In genomic region chr20:24661255-24661654, GRCh38 we compare ENCODE assay signal across 26 cellular contexts.
"Had no signal": no experiment of that assay in that cellular context is flagged by ENCODE, and none has a peak within 500 bp of the region (broad histone marks: within the 10 kb centered on the region; RNA-seq: fewer than 3 reads in every experiment).

No MANE protein-coding gene starts in this region.

- H3K27me3 ChIP-seq: stomach, suprapubic skin, testis, thyroid gland, tibial artery, tibial nerve, transverse colon, upper lobe of left lung, upper lobe of right lung, uterus, vagina had no signal

- H3K4me1 ChIP-seq: suprapubic skin, testis, thyroid gland, tibial nerve, transverse colon, upper lobe of left lung, upper lobe of right lung, uterus had no signal

- H3K9me3 ChIP-seq: stomach, suprapubic skin, testis, thoracic aorta, thyroid gland, tibial artery, transverse colon, upper lobe of left lung, upper lobe of right lung, uterus, vagina had no signal

- H3K27ac ChIP-seq: stomach, suprapubic skin, testis, thoracic aorta, thyroid gland, tibial artery, tibial nerve, transverse colon, upper lobe of left lung, upper lobe of right lung, uterus, vagina had no signal

- H3K36me3 ChIP-seq: stomach, suprapubic skin, thoracic aorta, thyroid gland, tibial artery, tibial nerve, transverse colon, upper lobe of left lung, upper lobe of right lung, uterus, vagina had no signal

- H3K4me3 ChIP-seq: stomach, suprapubic skin, testis, thoracic aorta, thyroid gland, tibial artery, tibial nerve, transverse colon, upper lobe of left lung, upper lobe of right lung, uterus, vagina had no signal

- DNase-seq: stimulated activated CD4-positive, alpha-beta T cell treated with anti-CD3 and anti-CD28 coated beads, Interleukin-2, amount 100 ng/mL, for 48 hours; stimulated activated CD4-positive, alpha-beta T cell treated with anti-CD3 and anti-CD28 coated beads, Interleukin-4, amount 100 ng/mL, for 1 hour; stimulated activated CD4-positive, alpha-beta T cell treated with anti-CD3 and anti-CD28 coated beads, Interleukin-4, amount 100 ng/mL, for 24 hours; stimulated activated CD4-positive, alpha-beta T cell treated with anti-CD3 and anti-CD28 coated beads, Interleukin-4, amount 100 ng/mL, for 4 hours; stimulated activated CD8-positive, alpha-beta memory T cell treated with anti-CD3 and anti-CD28 coated beads, Interleukin-4, amount 100 ng/mL, for 48 hours; stimulated activated naive B cell treated with anti-CD40 and anti-IgM and Interleukin-4, amounts not matched to agents 10 μg/mL and 1 μg/mL and 100 μg/mL, for 72 hours; stimulated activated naive CD4-positive, alpha-beta T cell; stimulated activated naive CD4-positive, alpha-beta T cell treated with Interleukin-2 at 50 U/mL for 16 hours; stimulated activated naive CD8-positive, alpha-beta T cell treated with anti-CD3 and anti-CD28 coated beads, Interleukin-15, amount 100 ng/mL, for 72 hours; stimulated activated naive CD8-positive, alpha-beta T cell treated with anti-CD3 and anti-CD28 coated beads, Interleukin-15, Interleukin-2, amounts not matched to agents 100 U/mL and 50 U/mL, for 24 hours; stomach; testis; thyroid gland; tibial artery; transverse colon; trophoblast cell; upper lobe of left lung; upper lobe of right lung; uterus had no signal

- ATAC-seq: stimulated activated effector memory CD8-positive, alpha-beta T cell treated with anti-CD3 and anti-CD28 coated beads, Interleukin-12 subunit alpha, Interleukin-12 subunit beta, amount 100 ng/mL, for 72 hours; stimulated activated memory B cell treated with anti-CD40 and anti-IgM and Interleukin-4, amounts not matched to agents 10 μg/mL and 1 μg/mL and 100 μg/mL, for 72 hours; stimulated activated naive B cell treated with anti-CD40 and anti-IgM and Interleukin-4, amounts not matched to agents 10 μg/mL and 1 μg/mL and 100 μg/mL, for 72 hours; stimulated activated naive CD8-positive, alpha-beta T cell treated with anti-CD3 and anti-CD28 coated beads, Interleukin-15, amount 100 ng/mL, for 72 hours; stimulated activated naive CD8-positive, alpha-beta T cell treated with anti-CD3 and anti-CD28 coated beads, Interleukin-15, Interleukin-2, amounts not matched to agents 100 U/mL and 50 U/mL, for 24 hours; upper lobe of right lung had no signal

- FAIRE-seq: urothelium cell line had no signal
